In the genomic region with DNA sequence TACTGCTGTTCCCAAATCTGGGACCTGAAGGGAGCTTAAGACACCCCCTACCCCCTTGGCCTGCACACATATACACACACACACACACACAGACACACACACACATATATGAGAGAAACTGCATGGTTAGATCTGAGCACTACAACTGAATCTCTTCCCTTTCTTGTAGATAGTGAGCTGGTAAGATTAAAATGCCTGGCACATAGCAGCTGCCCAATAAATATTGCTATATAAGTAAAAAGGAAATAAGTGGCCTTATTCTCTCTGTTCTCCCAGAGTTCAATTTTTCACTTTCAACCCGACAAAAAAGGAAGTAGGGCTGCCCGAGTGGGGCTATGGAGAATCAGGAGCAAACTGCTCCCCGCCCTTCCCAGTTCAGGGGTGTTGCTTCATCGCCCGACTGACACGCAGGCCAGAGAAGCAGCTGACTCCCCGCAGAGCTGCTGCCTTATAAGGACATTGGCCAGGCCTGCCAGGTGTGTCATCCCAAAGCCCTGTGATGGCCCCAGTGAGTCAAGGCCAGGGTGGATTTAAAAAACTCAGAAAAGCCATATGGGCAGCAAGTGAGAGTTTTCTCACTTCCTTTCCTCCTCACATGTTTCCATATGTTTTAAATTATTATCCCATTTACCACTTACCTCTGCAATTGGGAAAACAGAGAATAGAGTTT, we compare ENCODE assay signal across 9 cellular contexts.
A peak's percentile ranks its signal among the peaks of the same experiment; 100 is the strongest.
DNase-seq lines count a peak whose midpoint lies in the region; ATAC-seq and TF ChIP-seq lines count a peak whose summit lies in the region.
"Had no signal": no experiment of that assay in that cellular context is flagged by ENCODE, and none has a peak within 500 bp of the region (broad histone marks: within the 10 kb centered on the region; RNA-seq: fewer than 3 reads in every experiment).

No MANE protein-coding gene starts in this region.

- ATAC-seq in HG03060 (IDR thresholded peaks at IDR 0.05; ENCODE audit: low read depth, unreplicated experiment): peak; percentile 84
- no peak for ATAC-seq in stimulated activated naive CD8-positive, alpha-beta T cell treated with anti-CD3 and anti-CD28 coated beads, Interleukin-15, Interleukin-2, amounts not matched to agents 100 U/mL and 50 U/mL, for 24 hours

- no peaks in the 10 kb centered on the region for H3K9me3 Mint-ChIP-seq in activated naive CD4-positive, alpha-beta T cell treated with anti-CD3 and anti-CD28 coated beads for 36 hours
- H3K9me3 Mint-ChIP-seq: activated naive CD8-positive, alpha-beta T cell treated with anti-CD3 and anti-CD28 coated beads, Interleukin-2, amount 10 ng/mL, durations not matched to agents 7 days and 5 days had no signal

- H3K27ac Mint-ChIP-seq in activated naive CD4-positive, alpha-beta T cell treated with anti-CD3 and anti-CD28 coated beads for 36 hours: no peak overlapping the region
- H3K27ac Mint-ChIP-seq: activated naive CD8-positive, alpha-beta T cell treated with anti-CD3 and anti-CD28 coated beads, Interleukin-2, amount 10 ng/mL, durations not matched to agents 7 days and 5 days had no signal

- no peaks in the 10 kb centered on the region for H3K36me3 Mint-ChIP-seq in activated naive CD4-positive, alpha-beta T cell treated with anti-CD3 and anti-CD28 coated beads for 36 hours (ENCODE audit: low read depth)
- H3K36me3 Mint-ChIP-seq: activated naive CD8-positive, alpha-beta T cell treated with anti-CD3 and anti-CD28 coated beads, Interleukin-2, amount 10 ng/mL, durations not matched to agents 7 days and 5 days had no signal

- H2AFZ ChIP-seq in fibroblast of lung (ENCODE audit: low read length): no peak overlapping the region
- no peak overlapping the region for H2AFZ ChIP-seq in osteoblast (ENCODE audit: low read length)

- H3K27me3 ChIP-seq in fibroblast of lung (ENCODE audit: control insufficient read depth, insufficient read depth, low read length) (no peaks in the 10 kb centered on the region), osteoblast (ENCODE audit: insufficient read depth, low read length) (peaks cover 1% of the 10 kb centered on the region), A673 (replicated peaks; ENCODE audit: insufficient read depth, low read depth, low read length, poor library complexity) (no peaks in the 10 kb centered on the region)

- H3K36me3 ChIP-seq in fibroblast of lung (ENCODE audit: control insufficient read depth, insufficient read depth, low read length): no peaks in the 10 kb centered on the region
- no peaks in the 10 kb centered on the region for H3K36me3 ChIP-seq in osteoblast (ENCODE audit: insufficient read depth, low read length)
- no peaks in the 10 kb centered on the region for H3K36me3 ChIP-seq in A673 (ENCODE audit: insufficient read depth, low read length, poor library complexity, severe bottlenecking)

- H3K4me3 ChIP-seq in fibroblast of lung (replicated peaks in 1 of 4; ENCODE audit: control extremely low read depth in 1 of 4, insufficient read depth in 1 of 4, low read depth in 3 of 4, low read length in 4 of 4) (no peak overlapping the region), osteoblast (ENCODE audit: insufficient read depth, low read length) (no peak overlapping the region), A673 (ENCODE audit: low read depth, low read length, poor library complexity, severe bottlenecking) (no peak overlapping the region)

- no peak overlapping the region for H3K9ac ChIP-seq in fibroblast of lung (ENCODE audit: insufficient read depth, low read length)

- H3K27me3 Mint-ChIP-seq in activated naive CD4-positive, alpha-beta T cell treated with anti-CD3 and anti-CD28 coated beads for 36 hours (ENCODE audit: low read depth): peaks cover 6% of the 10 kb centered on the region

- H3K4me1 Mint-ChIP-seq in activated naive CD4-positive, alpha-beta T cell treated with anti-CD3 and anti-CD28 coated beads for 36 hours (ENCODE audit: low read depth): no peaks in the 10 kb centered on the region

- intact Hi-C loops in activated naive CD4-positive, alpha-beta T cell treated with anti-CD3 and anti-CD28 coated beads for 36 hours (cut with micrococcal nuclease): no loop called here
- intact Hi-C loops in A673 (cut with micrococcal nuclease; ENCODE audit: unreplicated experiment): no loop called here

- H3K27ac ChIP-seq in fibroblast of lung (ENCODE audit: insufficient read depth, low read length) (peak overlapping the region; percentile 20), osteoblast (ENCODE audit: low read depth, low read length) (peak overlapping the region; percentile 67), A673 (ENCODE audit: low read depth, low read length, poor library complexity, severe bottlenecking) (no peak overlapping the region)

- H3K4me1 ChIP-seq in fibroblast of lung (ENCODE audit: control insufficient read depth, extremely low read depth, insufficient read depth, low read length) (peaks cover 7% of the 10 kb centered on the region), osteoblast (ENCODE audit: insufficient read depth, low read length) (peaks cover 5% of the 10 kb centered on the region), A673 (ENCODE audit: insufficient read depth, low read length, poor library complexity, severe bottlenecking) (peaks cover 1% of the 10 kb centered on the region)

- DNase-seq in activated naive CD4-positive, alpha-beta T cell treated with anti-CD3 and anti-CD28 coated beads for 36 hours: peak; percentile 14
- DNase-seq in activated naive CD4-positive, alpha-beta T cell treated with Interleukin-2 at 50 U/mL for 16 hours: no peak
- peak; percentile 93 for DNase-seq in RKO (ENCODE audit: low spot score)
- peak; percentile 96 to 97 for DNase-seq in fibroblast of lung (ENCODE audit: low read depth in 2 of 2)
- peak; percentile 84 for DNase-seq in osteoblast (ENCODE audit: insufficient read length, low spot score, missing footprints)
- DNase-seq in stimulated activated naive CD8-positive, alpha-beta T cell treated with anti-CD3 and anti-CD28 coated beads, Interleukin-15, Interleukin-2, amounts not matched to agents 100 U/mL and 50 U/mL, for 24 hours: no peak
- DNase-seq in A673 (ENCODE audit: low spot score): no peak
- DNase-seq: activated naive CD8-positive, alpha-beta T cell treated with anti-CD3 and anti-CD28 coated beads, Interleukin-2, amount 10 ng/mL, durations not matched to agents 7 days and 5 days had no signal

- CTCF ChIA-PET in activated naive CD4-positive, alpha-beta T cell treated with anti-CD3 and anti-CD28 coated beads for 36 hours (lab: Charles Lee): no interaction called here
- CTCF ChIA-PET in A673 (lab: Charles Lee): no interaction called here

- no TSS peak for BruUV-seq in A673 (replicated peaks; lab: Mats Ljungman, UMichigan)

- no peaks in the 10 kb centered on the region for H3K79me2 ChIP-seq in fibroblast of lung (ENCODE audit: control insufficient read depth, insufficient read depth, low read length)
- H3K79me2 ChIP-seq in osteoblast (ENCODE audit: insufficient read depth, low read length): no peaks in the 10 kb centered on the region

- H4K20me1 ChIP-seq in fibroblast of lung (ENCODE audit: control insufficient read depth, extremely low read depth, insufficient read depth, low read length) (no peaks in the 10 kb centered on the region), osteoblast (ENCODE audit: insufficient read depth, low read length) (no peaks in the 10 kb centered on the region)

- POLR2A ChIA-PET in A673 (lab: Charles Lee; ENCODE audit: low non-redundant PET): no interaction called here

- TF ChIP-seq CTCF in fibroblast of lung (conservative IDR thresholded peaks at IDR 0.05 in 1 of 2, IDR thresholded peaks at IDR 0.05 in 1 of 2; ENCODE audit: low read depth in 1 of 2, low read length in 2 of 2) (no peak), osteoblast (IDR thresholded peaks at IDR 0.05; ENCODE audit: extremely low read depth, low read depth, low read length) (no peak), A673 (conservative IDR thresholded peaks at IDR 0.05; ENCODE audit: low read depth, low read length) (no peak)

- no peak overlapping the region for H3K4me3 Mint-ChIP-seq in activated naive CD4-positive, alpha-beta T cell treated with anti-CD3 and anti-CD28 coated beads for 36 hours
- H3K4me3 Mint-ChIP-seq: activated naive CD8-positive, alpha-beta T cell treated with anti-CD3 and anti-CD28 coated beads, Interleukin-2, amount 10 ng/mL, durations not matched to agents 7 days and 5 days had no signal

- H3K9me3 ChIP-seq in fibroblast of lung (ENCODE audit: control insufficient read depth, insufficient read depth, low read depth, low read length) (no peaks in the 10 kb centered on the region), osteoblast (ENCODE audit: low read depth, low read length) (no peaks in the 10 kb centered on the region), A673 (ENCODE audit: low read depth, low read length, poor library complexity, severe bottlenecking) (no peaks in the 10 kb centered on the region)

- H3K4me2 ChIP-seq in fibroblast of lung (ENCODE audit: extremely low read depth, insufficient read depth, low read length): peak overlapping the region; percentile 19
- H3K4me2 ChIP-seq in osteoblast (ENCODE audit: insufficient read depth, low read length): peak overlapping the region; percentile 20

Comparison
In these comparisons a context has a peak if more than half of its experiments do, and no peak if none do; other contexts are left out.
1. DNase-seq: peak in activated naive CD4-positive, alpha-beta T cell treated with anti-CD3 and anti-CD28 coated beads for 36 hours (single experiment), RKO (single experiment), fibroblast of lung (2 of 2) and osteoblast (single experiment); none in activated naive CD4-positive, alpha-beta T cell treated with Interleukin-2 at 50 U/mL for 16 hours (single experiment), stimulated activated naive CD8-positive, alpha-beta T cell treated with anti-CD3 and anti-CD28 coated beads, Interleukin-15, Interleukin-2, amounts not matched to agents 100 U/mL and 50 U/mL, for 24 hours (single experiment) and A673 (single experiment).